Comparison of ENCODE assay signal across 1 cellular context in genomic region chr3:30597131-30597768, GRCh38.
A peak's percentile ranks its signal among the peaks of the same experiment; 100 is the strongest.
TF ChIP-seq lines count a peak whose summit lies in the region.

No MANE protein-coding gene starts in this region.

TF ChIP-seq in HepG2, 621 proteins besides CTCF, POLR2A, EP300 and RAD21 (continued from another document and continues in another):
- no peak for TF ChIP-seq CERS6 (CRISPR knock-in tag; IDR thresholded peaks at IDR 0.05)
- TF ChIP-seq ISX (CRISPR knock-in tag; conservative IDR thresholded peaks at IDR 0.05), result no peak
- no peak for TF ChIP-seq RFX1 (IDR thresholded peaks at IDR 0.05)
- TF ChIP-seq ZNF619 (CRISPR knock-in tag; IDR thresholded peaks at IDR 0.05), result no peak
- TF ChIP-seq ZNF33B (CRISPR knock-in tag; IDR thresholded peaks at IDR 0.05), result no peak
- peak; percentile 99 for TF ChIP-seq TCF7 (IDR thresholded peaks at IDR 0.05; ENCODE audit: low read depth)
- no peak for TF ChIP-seq ZFP36L2 (CRISPR knock-in tag; IDR thresholded peaks at IDR 0.05)
- no peak for TF ChIP-seq TFDP2 (CRISPR knock-in tag; IDR thresholded peaks at IDR 0.05)
- no peak for TF ChIP-seq ZC3H4 (CRISPR knock-in tag; IDR thresholded peaks at IDR 0.05; ENCODE audit: borderline replicate concordance)
- TF ChIP-seq ATF6 (CRISPR knock-in tag; conservative IDR thresholded peaks at IDR 0.05), result 0 out of 2 replicates have a peak, but pooled peaks have one; percentile 58
- TF ChIP-seq SALL1 (CRISPR knock-in tag; IDR thresholded peaks at IDR 0.05), result peak; percentile 80; the same call in 1 of the 2 replicates
- TF ChIP-seq AHDC1 (CRISPR knock-in tag; IDR thresholded peaks at IDR 0.05; ENCODE audit: borderline replicate concordance), result peak; percentile 93; the same call in 1 of the 2 replicates
- no peak for TF ChIP-seq TRAFD1 (CRISPR knock-in tag; IDR thresholded peaks at IDR 0.05; ENCODE audit: borderline replicate concordance)
- TF ChIP-seq STAT6 (CRISPR knock-in tag; IDR thresholded peaks at IDR 0.05; ENCODE audit: borderline replicate concordance), result peak; percentile 93; the same call in 1 of the 2 replicates
- peak; percentile 99 for TF ChIP-seq MIXL1 (CRISPR knock-in tag; IDR thresholded peaks at IDR 0.05)
- TF ChIP-seq ZNF879 (CRISPR knock-in tag; IDR thresholded peaks at IDR 0.05), result no peak
- no peak for TF ChIP-seq BCLAF1 (IDR thresholded peaks at IDR 0.05)
- no peak for TF ChIP-seq ZNF580 (CRISPR knock-in tag; IDR thresholded peaks at IDR 0.05; ENCODE audit: borderline replicate concordance, low read depth)
- TF ChIP-seq HOXA3 (CRISPR knock-in tag; IDR thresholded peaks at IDR 0.05), result peak; percentile 15; the same call in 1 of the 2 replicates
- no peak for TF ChIP-seq FUBP1 (CRISPR knock-in tag; IDR thresholded peaks at IDR 0.05; ENCODE audit: borderline replicate concordance)
- TF ChIP-seq BHLHE40 (IDR thresholded peaks at IDR 0.05; ENCODE audit: low read length), result no peak
- TF ChIP-seq RARG (CRISPR knock-in tag; IDR thresholded peaks at IDR 0.05; ENCODE audit: low read depth), result no peak
- peak; percentile 57 for TF ChIP-seq STAG1 (CRISPR knock-in tag; IDR thresholded peaks at IDR 0.05)
- TF ChIP-seq CCAR2 (optimal IDR thresholded peaks at IDR 0.05; ENCODE audit: low read depth, low read length), result no peak
- no peak for TF ChIP-seq PHB2 (IDR thresholded peaks at IDR 0.05; ENCODE audit: partially characterized antibody)
- TF ChIP-seq ATF2 (CRISPR knock-in tag; IDR thresholded peaks at IDR 0.05), result peak; percentile 99
- TF ChIP-seq E2F5 (CRISPR knock-in tag; conservative IDR thresholded peaks at IDR 0.05), result no peak
- no peak for TF ChIP-seq ZNF367 (CRISPR knock-in tag; IDR thresholded peaks at IDR 0.05; ENCODE audit: borderline replicate concordance)
- TF ChIP-seq ETS1 (CRISPR knock-in tag; IDR thresholded peaks at IDR 0.05), result no peak
- TF ChIP-seq MXD4 (CRISPR knock-in tag; IDR thresholded peaks at IDR 0.05), result 0 out of 2 replicates have a peak, but pooled peaks have one; percentile 45
- no peak for TF ChIP-seq ZNF12 (CRISPR knock-in tag; IDR thresholded peaks at IDR 0.05)
